In genomic region chr3:195888311-195888761, GRCh38 we compare ENCODE assay signal across 19 cellular contexts. TPM values are rescaled to one million over a fixed set of nuclear protein-coding genes. Genes with fewer than 3 reads are reported as not detected.
A peak's percentile ranks its signal among the peaks of the same experiment; 100 is the strongest.
DNase-seq lines count a peak whose midpoint lies in the region; ATAC-seq and TF ChIP-seq lines count a peak whose summit lies in the region.
"Had no signal": no experiment of that assay in that cellular context is flagged by ENCODE, and none has a peak within 500 bp of the region (broad histone marks: within the 10 kb centered on the region; RNA-seq: fewer than 3 reads in every experiment).

No MANE protein-coding gene starts in this region.

- no peaks in the 10 kb centered on the region for H3K27me3 Mint-ChIP-seq in activated naive CD4-positive, alpha-beta T cell treated with anti-CD3 and anti-CD28 coated beads, Interleukin-2, amount 10 ng/mL, durations not matched to agents 7 days and 5 days
- no peaks in the 10 kb centered on the region for H3K27me3 Mint-ChIP-seq in activated naive CD4-positive, alpha-beta T cell treated with anti-CD3 and anti-CD28 coated beads for 36 hours (ENCODE audit: low read depth)
- no peaks in the 10 kb centered on the region for H3K27me3 Mint-ChIP-seq in chondrocyte (ENCODE audit: low read depth)
- H3K27me3 Mint-ChIP-seq: CD4-positive, alpha-beta memory T cell had no signal

- no peaks in the 10 kb centered on the region for H3K27me3 ChIP-seq in mesenchymal stem cell (ENCODE audit: control insufficient read depth in 1 of 2, insufficient read depth in 1 of 2, low read length in 2 of 2)
- H3K27me3 ChIP-seq in gastrocnemius medialis = no peaks in the 10 kb centered on the region
- H3K27me3 ChIP-seq: BE2C, Peyer's patch had no signal

- peaks cover 53% of the 10 kb centered on the region for H3K79me1 ChIP-seq in mesenchymal stem cell (replicated peaks; ENCODE audit: low read length, poor library complexity, severe bottlenecking)

- H3K27ac Mint-ChIP-seq in activated naive CD4-positive, alpha-beta T cell treated with anti-CD3 and anti-CD28 coated beads, Interleukin-2, amount 10 ng/mL, durations not matched to agents 7 days and 5 days = peak overlapping the region; percentile 21
- H3K27ac Mint-ChIP-seq in activated naive CD4-positive, alpha-beta T cell treated with anti-CD3 and anti-CD28 coated beads for 36 hours = no peak overlapping the region
- no peak overlapping the region for H3K27ac Mint-ChIP-seq in chondrocyte (ENCODE audit: unreplicated experiment)

- H3K9me3 ChIP-seq in mesenchymal stem cell (ENCODE audit: control insufficient read depth, low read length) (no peaks in the 10 kb centered on the region), gastrocnemius medialis (no peaks in the 10 kb centered on the region)
- H3K9me3 ChIP-seq: BE2C, Peyer's patch had no signal

- no peak overlapping the region for H3K14ac ChIP-seq in mesenchymal stem cell (ENCODE audit: low read length in 2 of 2)

- no peaks in the 10 kb centered on the region for H3K9me3 Mint-ChIP-seq in activated naive CD4-positive, alpha-beta T cell treated with anti-CD3 and anti-CD28 coated beads, Interleukin-2, amount 10 ng/mL, durations not matched to agents 7 days and 5 days
- H3K9me3 Mint-ChIP-seq in activated naive CD4-positive, alpha-beta T cell treated with anti-CD3 and anti-CD28 coated beads for 36 hours = no peaks in the 10 kb centered on the region
- H3K9me3 Mint-ChIP-seq in chondrocyte (ENCODE audit: low read depth) = no peaks in the 10 kb centered on the region
- H3K9me3 Mint-ChIP-seq: CD4-positive, alpha-beta memory T cell had no signal

- no peak overlapping the region for H2AK5ac ChIP-seq in mesenchymal stem cell (ENCODE audit: low read length, severe bottlenecking)

- no peak overlapping the region for H2BK5ac ChIP-seq in mesenchymal stem cell (ENCODE audit: low read depth, low read length, poor library complexity, severe bottlenecking)

- H4K91ac ChIP-seq in mesenchymal stem cell (ENCODE audit: low read length) = no peak overlapping the region

- peaks cover 14 to 53% of the 10 kb centered on the region in 2 experiments for H3K36me3 ChIP-seq in mesenchymal stem cell (ENCODE audit: control insufficient read depth in 1 of 2, insufficient read depth in 2 of 2, low read depth in 1 of 2, low read length in 2 of 2)
- H3K36me3 ChIP-seq in gastrocnemius medialis = peaks cover 0 to 14% of the 10 kb centered on the region in 2 donors

- H3K27ac ChIP-seq in mesenchymal stem cell (ENCODE audit: low read length, poor library complexity, severe bottlenecking) (no peak overlapping the region), gastrocnemius medialis (peak overlapping the region; percentile 91 to 99 (median 92))
- H3K27ac ChIP-seq: 22Rv1, Peyer's patch had no signal

- H3K4me3 Mint-ChIP-seq in activated naive CD4-positive, alpha-beta T cell treated with anti-CD3 and anti-CD28 coated beads, Interleukin-2, amount 10 ng/mL, durations not matched to agents 7 days and 5 days = no peak overlapping the region
- H3K4me3 Mint-ChIP-seq in activated naive CD4-positive, alpha-beta T cell treated with anti-CD3 and anti-CD28 coated beads for 36 hours = no peak overlapping the region
- H3K4me3 Mint-ChIP-seq in chondrocyte (ENCODE audit: unreplicated experiment) = no peak overlapping the region
- H3K4me3 Mint-ChIP-seq: CD4-positive, alpha-beta memory T cell had no signal

- WGBS in mesenchymal stem cell = 93% methylated on average over 17 of the region's 18 CpGs

- no peak overlapping the region for H2BK120ac ChIP-seq in mesenchymal stem cell (ENCODE audit: low read depth, low read length)

- peaks cover 32% of the 10 kb centered on the region for H3K4me1 ChIP-seq in mesenchymal stem cell (ENCODE audit: control insufficient read depth, insufficient read depth, low read depth, low read length)
- H3K4me1 ChIP-seq in gastrocnemius medialis = peaks cover 71 to 87% of the 10 kb centered on the region in 2 donors

- H3K4ac ChIP-seq in mesenchymal stem cell (ENCODE audit: low read depth in 1 of 2, low read length in 2 of 2) = no peak overlapping the region

- H4K8ac ChIP-seq in mesenchymal stem cell (ENCODE audit: low read length) = no peak overlapping the region

- no peak for ATAC-seq in gastrocnemius medialis
- ATAC-seq: HCT116, K562 had no signal

- in situ Hi-C loops in gastrocnemius medialis (cut with MboI; ENCODE audit: low sequenced_read_pairs in 4 of 4) = no loop called here

- H3K4me1 Mint-ChIP-seq in activated naive CD4-positive, alpha-beta T cell treated with anti-CD3 and anti-CD28 coated beads, Interleukin-2, amount 10 ng/mL, durations not matched to agents 7 days and 5 days = peaks cover 2% of the 10 kb centered on the region
- peaks cover 5% of the 10 kb centered on the region for H3K4me1 Mint-ChIP-seq in activated naive CD4-positive, alpha-beta T cell treated with anti-CD3 and anti-CD28 coated beads for 36 hours (ENCODE audit: low read depth)
- H3K4me1 Mint-ChIP-seq in chondrocyte (ENCODE audit: low read depth) = peaks cover 50% of the 10 kb centered on the region

- peak overlapping the region; percentile 17 for H2BK15ac ChIP-seq in mesenchymal stem cell (ENCODE audit: low read depth, poor library complexity, severe bottlenecking)

- H3K18ac ChIP-seq in mesenchymal stem cell (ENCODE audit: low read depth in 1 of 2, low read length in 2 of 2) = no peak overlapping the region

- intact Hi-C loops in activated naive CD4-positive, alpha-beta T cell treated with anti-CD3 and anti-CD28 coated beads for 36 hours (cut with micrococcal nuclease) = no loop called here
- intact Hi-C loops in gastrocnemius medialis (cut with DNase I; ENCODE audit: low total_unique reads) = no loop called here

- H3K9ac ChIP-seq in mesenchymal stem cell (ENCODE audit: low read length) = no peak overlapping the region

- no peak overlapping the region for H3K4me2 ChIP-seq in mesenchymal stem cell (ENCODE audit: low read length, poor library complexity, severe bottlenecking)

- H3K4me3 ChIP-seq in mesenchymal stem cell (ENCODE audit: insufficient read depth in 1 of 2, low read depth in 1 of 2, low read length in 2 of 2) (no peak overlapping the region), gastrocnemius medialis (no peak overlapping the region)
- H3K4me3 ChIP-seq: K562, Peyer's patch had no signal

- H2AFZ ChIP-seq in mesenchymal stem cell (ENCODE audit: low read depth, low read length) = no peak overlapping the region

- peaks cover 15% of the 10 kb centered on the region for H3K36me3 Mint-ChIP-seq in activated naive CD4-positive, alpha-beta T cell treated with anti-CD3 and anti-CD28 coated beads, Interleukin-2, amount 10 ng/mL, durations not matched to agents 7 days and 5 days
- peaks cover 6% of the 10 kb centered on the region for H3K36me3 Mint-ChIP-seq in activated naive CD4-positive, alpha-beta T cell treated with anti-CD3 and anti-CD28 coated beads for 36 hours (ENCODE audit: low read depth)
- peaks cover 4% of the 10 kb centered on the region for H3K36me3 Mint-ChIP-seq in chondrocyte (ENCODE audit: low read depth)

- DNase-seq in activated naive CD4-positive, alpha-beta T cell treated with anti-CD3 and anti-CD28 coated beads, Interleukin-2, amount 10 ng/mL, durations not matched to agents 7 days and 5 days = no peak
- no peak for DNase-seq in activated naive CD4-positive, alpha-beta T cell treated with anti-CD3 and anti-CD28 coated beads for 36 hours
- DNase-seq in chondrocyte (ENCODE audit: low spot score) (peak; percentile 80), mesenchymal stem cell (no peak), gastrocnemius medialis (peak in 1 of 2 donors; percentile 57), NOMO-1 (lab: John Stamatoyannopoulos, UW; ENCODE audit: unreplicated experiment in 2 of 2) (no peak), NCI-H510A treated with DMSO at 0.1 percent for 48 hours (lab: John Stamatoyannopoulos, UW) (no peak), NCI-H82 treated with DMSO at 0.1 percent for 48 hours (lab: John Stamatoyannopoulos, UW; ENCODE audit: unreplicated experiment) (no peak)
- DNase-seq: BE2C; CD4-positive, alpha-beta memory T cell; NCI-H1417 treated with DMSO at 0.1 percent for 48 hours; NCI-H2029 treated with DMSO at 0.1 percent for 48 hours; NCI-H510A; NCI-H82; Peyer's patch; SIG-M5 had no signal

- no peak for TF ChIP-seq POLR2A in gastrocnemius medialis (IDR thresholded peaks at IDR 0.05)

- CTCF ChIA-PET in activated naive CD4-positive, alpha-beta T cell treated with anti-CD3 and anti-CD28 coated beads, Interleukin-2, amount 10 ng/mL, durations not matched to agents 7 days and 5 days (lab: Charles Lee) = no interaction called here
- CTCF ChIA-PET in activated naive CD4-positive, alpha-beta T cell treated with anti-CD3 and anti-CD28 coated beads for 36 hours (lab: Charles Lee) = interaction anchor here (1.0 to 8.7 kb wide), 2 partner anchors 29 to 38 kb away, joined by 3 to 70 read pairs; no protein-coding TSS in a partner anchor

- TF ChIP-seq CTCF in chondrocyte (IDR thresholded peaks at IDR 0.05) (no peak), gastrocnemius medialis (IDR thresholded peaks at IDR 0.05 in 4 of 5, conservative IDR thresholded peaks at IDR 0.05 in 1 of 5) (no peak)

- no peak overlapping the region for H2BK12ac ChIP-seq in mesenchymal stem cell (ENCODE audit: low read length in 2 of 2)

- H3K23ac ChIP-seq in mesenchymal stem cell (ENCODE audit: low read length in 2 of 2) = no peak overlapping the region

RNA-seq across cellular contexts. Expression of gene TNK2, which starts 20.0 kb away (rescaled TPM):
- 10 to 100 TPM; 40.0 to 46.6 TPM for total RNA-seq in activated naive CD4-positive, alpha-beta T cell treated with anti-CD3 and anti-CD28 coated beads for 36 hours
- 35.5 to 39.8 TPM (median 38.6 TPM) in 3 replicates for total RNA-seq in chondrocyte
- 11.7 TPM for polyA plus RNA-seq in mesenchymal stem cell (2013, experiment 1 of 2)
- polyA plus RNA-seq in mesenchymal stem cell (2013, experiment 2 of 2) = 11.4 TPM
- 10 to 100 TPM; 40.5 to 54.0 (median 49.3) TPM for total RNA-seq in gastrocnemius medialis
